ENCODE assay signal across 1 cellular context in the genomic region with DNA sequence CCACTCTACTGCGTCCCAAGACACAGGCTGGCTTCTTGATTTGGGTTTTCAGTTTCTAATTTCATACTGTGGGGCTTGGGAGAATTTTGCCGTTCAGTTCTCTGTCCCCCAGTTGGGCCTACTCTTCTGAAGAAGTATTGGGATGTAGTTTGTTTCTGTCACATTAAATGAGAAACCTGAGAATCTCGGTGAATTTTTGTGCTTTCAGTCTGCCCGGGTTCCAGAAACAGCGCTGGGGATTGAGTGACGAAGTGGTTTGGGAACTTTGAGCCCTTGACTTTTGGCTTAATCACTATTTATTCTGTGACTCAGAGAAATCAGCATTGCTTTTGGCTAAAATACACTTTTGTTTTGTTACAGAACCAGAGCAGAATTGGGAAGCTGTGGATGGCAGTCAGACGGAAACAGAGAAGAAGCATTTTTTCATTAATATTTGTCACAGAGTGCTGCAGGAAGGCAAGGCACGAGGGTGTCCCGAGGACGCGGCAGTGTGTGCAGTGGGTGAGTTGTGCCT.
TF ChIP-seq lines count a peak whose summit lies in the region.

No MANE protein-coding gene starts in this region.

TF ChIP-seq in liver, 16 proteins besides CTCF, POLR2A, EP300 and RAD21 (continued from another document):
- TF ChIP-seq REST (IDR thresholded peaks at IDR 0.05) (peak; percentile 80), EGR1 (IDR thresholded peaks at IDR 0.05; ENCODE audit: low read depth in 2 of 2) (no peak), FOXA1 (IDR thresholded peaks at IDR 0.05) (peak; percentile 86), HNF4G (IDR thresholded peaks at IDR 0.05) (peak; percentile 50)
TF ChIP-seq in liver: peak in this region for 11.
